ENCODE assay signal across 8 cellular contexts in genomic region chr2:85888745-85889647, GRCh38. TPM values are rescaled to one million over a fixed set of nuclear protein-coding genes. Genes with fewer than 3 reads are reported as not detected.
DNase-seq lines count a peak whose midpoint lies in the region; ATAC-seq and TF ChIP-seq lines count a peak whose summit lies in the region.

Gene ST3GAL5, minus strand, starts transcription at chr2:85888990. Its CDS starts 85 bp downstream, at chr2:85888905.

- no peaks in the 10 kb centered on the region for H3K27me3 ChIP-seq in layer of hippocampus (ENCODE audit: control insufficient read depth, insufficient read depth, low read length)

- H3K4me3 ChIP-seq in choroid plexus epithelial cell (ENCODE audit: low read depth, low read length): peak within 1 kb of the TSS; percentile 71

- intact Hi-C loops in activated CD4-positive, alpha-beta T cell treated with anti-CD3 and anti-CD28 coated beads for 36 hours (cut with DNase I, micrococcal nuclease): loop anchor here (1.0 to 10.0 kb wide), 14 partner anchors 24 to 674 kb away; partner anchors contain the start of genes IMMT (in 2 of the 2), CHMP3 (in 1 of the 2), KDM3A (in 1 of the 2) and MRPL35 (in 1 of the 2)

- no peaks in the 10 kb centered on the region for H3K27me3 Mint-ChIP-seq in activated CD4-positive, alpha-beta T cell treated with anti-CD3 and anti-CD28 coated beads for 36 hours

- peak; percentile 51 for DNase-seq in AG09319 (ENCODE audit: extremely low read depth, low read depth)
- DNase-seq in NCI-H510A (lab: John Stamatoyannopoulos, UW): peak; percentile 76
- peak; percentile 92 for DNase-seq in activated CD4-positive, alpha-beta T cell treated with anti-CD3 and anti-CD28 coated beads for 36 hours
- DNase-seq in choroid plexus epithelial cell (ENCODE audit: low read depth): peak; percentile 87
- peak; percentile 87 for DNase-seq in stimulated activated CD4-positive, alpha-beta T cell treated with anti-CD3 and anti-CD28 coated beads, Interleukin-1b, Interleukin-23, amount 100 ng/mL, for 48 hours

- peak; percentile 67 for TF ChIP-seq CTCF in AG09319 (IDR thresholded peaks at IDR 0.05; ENCODE audit: low read depth, low read length)
- TF ChIP-seq CTCF in choroid plexus epithelial cell (conservative IDR thresholded peaks at IDR 0.05; ENCODE audit: low read depth, low read length): peak; percentile 57

- no peaks in the 10 kb centered on the region for H3K36me3 Mint-ChIP-seq in activated CD4-positive, alpha-beta T cell treated with anti-CD3 and anti-CD28 coated beads for 36 hours (ENCODE audit: low read depth)

- peak within 1 kb of the TSS; percentile 75 for H3K4me3 Mint-ChIP-seq in activated CD4-positive, alpha-beta T cell treated with anti-CD3 and anti-CD28 coated beads for 36 hours

- peak within 1 kb of the TSS; percentile 75 for H3K27ac Mint-ChIP-seq in activated CD4-positive, alpha-beta T cell treated with anti-CD3 and anti-CD28 coated beads for 36 hours

- peak within 1 kb of the TSS; percentile 97 for H3K27ac ChIP-seq in layer of hippocampus (ENCODE audit: low read depth, low read length)

- CTCF ChIA-PET in activated CD4-positive, alpha-beta T cell treated with anti-CD3 and anti-CD28 coated beads for 36 hours (lab: Charles Lee): interaction anchor here (0.6 to 6.3 kb wide), 22 partner anchors 10 to 538 kb away, joined by 3 to 71 read pairs (median 5); no protein-coding TSS in a partner anchor

- POLR2A ChIA-PET in activated CD4-positive, alpha-beta T cell treated with anti-CD3 and anti-CD28 coated beads for 36 hours (lab: Charles Lee): interaction anchor here (2.2 kb wide), 1 partner anchor 148 kb away, joined by 8 read pairs; no protein-coding TSS in a partner anchor

- peaks cover 46% of the 10 kb centered on the region for H3K4me1 Mint-ChIP-seq in activated CD4-positive, alpha-beta T cell treated with anti-CD3 and anti-CD28 coated beads for 36 hours

- ATAC-seq in GM18909 (IDR thresholded peaks at IDR 0.05; ENCODE audit: poor library complexity, unreplicated experiment) (peak; percentile 88), HG03175 (IDR thresholded peaks at IDR 0.05; ENCODE audit: unreplicated experiment) (peak; percentile 88)
- ATAC-seq in activated CD4-positive, alpha-beta T cell treated with anti-CD3 and anti-CD28 coated beads for 36 hours: peak; percentile 78

- H3K9me3 Mint-ChIP-seq in activated CD4-positive, alpha-beta T cell treated with anti-CD3 and anti-CD28 coated beads for 36 hours (ENCODE audit: low read depth): no peaks in the 10 kb centered on the region

RNA-seq across cellular contexts. Expression of gene ST3GAL5, which starts in this region (rescaled TPM):
- total RNA-seq in activated CD4-positive, alpha-beta T cell treated with anti-CD3 and anti-CD28 coated beads for 36 hours: 1 to 10 TPM; 6.2 to 7.3 TPM

Comparison
In these comparisons a context has a peak if more than half of its experiments do, and no peak if none do; other contexts are left out.
1. Peak in every context shown above with its lines: DNase-seq, ATAC-seq, H3K4me3 ChIP-seq and H3K27ac ChIP-seq.